In genomic region chr1:205680073-205680851, GRCh38 we compare ENCODE assay signal across 8 cellular contexts. TPM values are rescaled to one million over a fixed set of nuclear protein-coding genes. Genes with fewer than 3 reads are reported as not detected.
DNase-seq lines count a peak whose midpoint lies in the region; ATAC-seq and TF ChIP-seq lines count a peak whose summit lies in the region.

TSS of gene SLC45A3 (minus strand) at chr1:205680509. CDS start at chr1:205664656, 15,853 bp downstream.

- H3K27ac ChIP-seq in trophoblast cell (ENCODE audit: low read depth, low read length): no peak within 1 kb of the TSS

- H3K18ac ChIP-seq in trophoblast cell (ENCODE audit: low read length): peak within 1 kb of the TSS; percentile 28

- H2BK120ac ChIP-seq in trophoblast cell (ENCODE audit: insufficient read depth, low read length, poor library complexity): peak within 1 kb of the TSS; percentile 26

- H2BK12ac ChIP-seq in trophoblast cell (ENCODE audit: low read length): peak within 1 kb of the TSS; percentile 18

- WGBS in trophoblast cell (ENCODE audit: extremely low coverage, insufficient coverage, insufficient read length): no CpG with 5 or more reads among the region's 86 CpGs

- H3K27me3 Mint-ChIP-seq in glutamatergic neuron (ENCODE audit: unreplicated experiment): peaks cover 20% of the 10 kb centered on the region

- peaks cover 4 to 13% of the 10 kb centered on the region in 2 experiments for H3K4me1 ChIP-seq in trophoblast cell (ENCODE audit: control insufficient read depth in 1 of 2, insufficient read depth in 2 of 2, low read length in 2 of 2)

- H3K9me3 Mint-ChIP-seq in glutamatergic neuron (ENCODE audit: unreplicated experiment): peaks cover 11% of the 10 kb centered on the region

- H3K79me1 ChIP-seq in trophoblast cell (ENCODE audit: low read length): peaks cover 6% of the 10 kb centered on the region

- peak within 1 kb of the TSS; percentile 88 for H3K4me3 ChIP-seq in trophoblast cell (ENCODE audit: low read depth, low read length)

- no peaks in the 10 kb centered on the region for H3K36me3 ChIP-seq in trophoblast cell (ENCODE audit: control insufficient read depth in 1 of 2, insufficient read depth in 2 of 2, low read length in 2 of 2)

- peak; percentile 18 to 20 for DNase-seq in activated CD4-positive, alpha-beta T cell treated with anti-CD3 and anti-CD28 coated beads for 24 hours (ENCODE audit: low read depth in 2 of 2)
- no peak for DNase-seq in activated CD4-positive, alpha-beta T cell treated with anti-CD3 and anti-CD28 coated beads for 1 hour
- DNase-seq in NCI-H460 (ENCODE audit: extremely low read depth, low read depth) (peak; percentile 17), glutamatergic neuron (peak; percentile 52), trophoblast cell (no peak)
- peak; percentile 3 for DNase-seq in activated gamma-delta T cell treated with anti-CD3 and anti-CD28 coated beads, Interleukin-2, amount 50 U/mL, for 16 hours (ENCODE audit: low read depth)

- no peak within 1 kb of the TSS for H2AK5ac ChIP-seq in trophoblast cell (ENCODE audit: low read length)

- H3K9ac ChIP-seq in trophoblast cell (ENCODE audit: low read length): peak within 1 kb of the TSS; percentile 71

- no peak within 1 kb of the TSS for H3K23ac ChIP-seq in trophoblast cell (ENCODE audit: low read length)

- H3K27ac Mint-ChIP-seq in glutamatergic neuron (ENCODE audit: unreplicated experiment): peak within 1 kb of the TSS; percentile 29

- H3K79me2 ChIP-seq in trophoblast cell (ENCODE audit: control insufficient read depth, insufficient read depth, low read length, poor library complexity): no peaks in the 10 kb centered on the region

- TF ChIP-seq CTCF in glutamatergic neuron (IDR thresholded peaks at IDR 0.05; ENCODE audit: partially characterized antibody, unreplicated experiment): no peak

- H3K36me3 Mint-ChIP-seq in glutamatergic neuron (ENCODE audit: unreplicated experiment): no peaks in the 10 kb centered on the region

- H3K14ac ChIP-seq in trophoblast cell (ENCODE audit: low read length): peak within 1 kb of the TSS; percentile 27

- H4K8ac ChIP-seq in trophoblast cell (ENCODE audit: low read depth, low read length): peak within 1 kb of the TSS; percentile 59

- peak within 1 kb of the TSS; percentile 99 for H3K4me2 ChIP-seq in trophoblast cell (ENCODE audit: low read length)

- H4K12ac ChIP-seq in trophoblast cell (ENCODE audit: low read depth, low read length): peak within 1 kb of the TSS; percentile 45

- H2AFZ ChIP-seq in trophoblast cell (ENCODE audit: insufficient read depth, low read length, poor library complexity): peak within 1 kb of the TSS; percentile 82

- no peak for ATAC-seq in HG03521 (IDR thresholded peaks at IDR 0.05; ENCODE audit: unreplicated experiment)
- no peak for ATAC-seq in GM21786 (IDR thresholded peaks at IDR 0.05; ENCODE audit: unreplicated experiment)

- H4K91ac ChIP-seq in trophoblast cell (ENCODE audit: low read depth, low read length): peak within 1 kb of the TSS; percentile 58

- peaks cover 17% of the 10 kb centered on the region for H3K4me1 Mint-ChIP-seq in glutamatergic neuron (ENCODE audit: low read depth, unreplicated experiment)

- peaks cover 2% of the 10 kb centered on the region for H3K9me3 ChIP-seq in trophoblast cell (ENCODE audit: insufficient read depth, low read depth, low read length)

- no peaks in the 10 kb centered on the region for H3K27me3 ChIP-seq in trophoblast cell (ENCODE audit: insufficient read depth, low read length)

- peak within 1 kb of the TSS; percentile 8 for H2BK5ac ChIP-seq in trophoblast cell (ENCODE audit: low read depth, low read length, poor library complexity)

- peak within 1 kb of the TSS; percentile 91 for H3K4me3 Mint-ChIP-seq in glutamatergic neuron (ENCODE audit: unreplicated experiment)

- no peak within 1 kb of the TSS for H3K4ac ChIP-seq in trophoblast cell (ENCODE audit: low read depth, low read length)

RNA-seq across cellular contexts. Expression of gene SLC45A3, which starts in this region (rescaled TPM):
- total RNA-seq in NCI-H460 (2014; rRNA removed; shearing (Covaris generic)): 2.0 and 2.1 TPM in 2 replicates
- 1.7 and 3.3 TPM in 2 replicates for polyA plus RNA-seq in NCI-H460 (2014; cell fraction: nucleus; rRNA removed)
- 3.7 TPM for total RNA-seq in glutamatergic neuron (ENCODE audit: unreplicated experiment)
- 1.7 and 1.8 TPM in 2 replicates for polyA plus RNA-seq in trophoblast cell (2013)

Comparison
In these comparisons a context has a peak if more than half of its experiments do, and no peak if none do; other contexts are left out.
1. DNase-seq: peak in activated CD4-positive, alpha-beta T cell treated with anti-CD3 and anti-CD28 coated beads for 24 hours (2 of 2), NCI-H460 (single experiment), activated gamma-delta T cell treated with anti-CD3 and anti-CD28 coated beads, Interleukin-2, amount 50 U/mL, for 16 hours (single experiment) and glutamatergic neuron (single experiment); none in activated CD4-positive, alpha-beta T cell treated with anti-CD3 and anti-CD28 coated beads for 1 hour (single experiment) and trophoblast cell (0 of 2).